8 cellular contexts compared by ENCODE assay signal in genomic region chr3:11643212-11644087, GRCh38. TPM values are rescaled to one million over a fixed set of nuclear protein-coding genes. Genes with fewer than 3 reads are reported as not detected.
DNase-seq lines count a peak whose midpoint lies in the region; ATAC-seq lines count a peak whose summit lies in the region.

A gene with protein sequence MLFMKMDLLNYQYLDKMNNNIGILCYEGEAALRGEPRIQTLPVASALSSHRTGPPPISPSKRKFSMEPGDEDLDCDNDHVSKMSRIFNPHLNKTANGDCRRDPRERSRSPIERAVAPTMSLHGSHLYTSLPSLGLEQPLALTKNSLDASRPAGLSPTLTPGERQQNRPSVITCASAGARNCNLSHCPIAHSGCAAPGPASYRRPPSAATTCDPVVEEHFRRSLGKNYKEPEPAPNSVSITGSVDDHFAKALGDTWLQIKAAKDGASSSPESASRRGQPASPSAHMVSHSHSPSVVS (minus strand): TSS chr3:11643915. CDS start chr3:11643518, 397 bp downstream.

- peak; percentile 83 for DNase-seq in AG08396 (ENCODE audit: low spot score)
- peak; percentile 90 to 95 for DNase-seq in NCI-H526 (lab: John Stamatoyannopoulos, UW)
- peak; percentile 85 for DNase-seq in activated CD4-positive, alpha-beta T cell treated with anti-CD3 and anti-CD28 coated beads for 48 hours
- peak; percentile 83 for DNase-seq in dedifferentiated amniotic fluid mesenchymal stem cell (ENCODE audit: extremely low spot score)
- DNase-seq in left lobe of liver (ENCODE audit: low spot score) = peak; percentile 89
- DNase-seq in stimulated activated CD4-positive, alpha-beta T cell treated with anti-CD3 and anti-CD28 coated beads, Interleukin-2, amount 100 ng/mL, for 24 hours = peak; percentile 74 to 81

- ATAC-seq in GM18909 (IDR thresholded peaks at IDR 0.05; ENCODE audit: poor library complexity, unreplicated experiment) = peak; percentile 52
- ATAC-seq in HG03175 (IDR thresholded peaks at IDR 0.05; ENCODE audit: unreplicated experiment) = peak; percentile 42
- peak; percentile 89 for ATAC-seq in left lobe of liver

RNA-seq across cellular contexts. Expression of the gene that starts here (rescaled TPM):
- 13.8 TPM for total RNA-seq in left lobe of liver

Comparison
In these comparisons a context has a peak if more than half of its experiments do, and no peak if none do; other contexts are left out.
1. Peak in every context shown above with its lines: DNase-seq and ATAC-seq.